12 cellular contexts compared by ENCODE assay signal in the genomic region with DNA sequence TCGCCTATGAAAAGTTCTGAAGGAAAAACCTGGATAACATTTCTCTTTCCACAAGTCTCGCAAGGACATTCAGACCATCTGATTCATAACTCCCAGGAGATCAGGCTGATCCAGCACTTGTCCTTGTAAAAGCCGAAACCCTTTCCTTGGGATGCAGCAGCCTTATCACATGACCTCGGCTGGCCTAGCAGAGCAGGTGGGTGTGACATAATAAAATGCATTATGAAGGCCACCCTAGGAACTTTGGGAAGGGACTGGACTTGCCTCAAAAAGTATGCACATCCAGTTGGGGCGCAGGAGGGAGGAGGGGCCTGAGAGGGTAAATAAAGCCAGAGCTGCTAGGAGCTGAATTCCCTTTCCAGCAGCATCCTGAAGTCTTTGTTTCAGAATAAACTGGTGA.
A peak's percentile ranks its signal among the peaks of the same experiment; 100 is the strongest.
DNase-seq lines count a peak whose midpoint lies in the region; TF ChIP-seq lines count a peak whose summit lies in the region.
"Had no signal": no experiment of that assay in that cellular context is flagged by ENCODE, and none has a peak within 500 bp of the region (broad histone marks: within the 10 kb centered on the region; RNA-seq: fewer than 3 reads in every experiment).

No MANE protein-coding gene starts in this region.

- no peaks in the 10 kb centered on the region for H3K79me2 ChIP-seq in neural progenitor cell (ENCODE audit: low read depth)

- H3K9me3 Mint-ChIP-seq in neural progenitor cell, result no peaks in the 10 kb centered on the region
- H3K9me3 Mint-ChIP-seq: T-cell had no signal

- H3K27ac ChIP-seq in SJCRH30 (no peak overlapping the region), neural progenitor cell (peak overlapping the region; percentile 11)
- H3K27ac ChIP-seq: ascending aorta had no signal

- peak overlapping the region; percentile 25 for H3K4me2 ChIP-seq in neural progenitor cell

- H2AFZ ChIP-seq in neural progenitor cell (replicated peaks), result peak overlapping the region; percentile 58

- peaks cover 22% of the 10 kb centered on the region for H3K4me1 Mint-ChIP-seq in neural progenitor cell
- H3K4me1 Mint-ChIP-seq: T-cell had no signal

- no peaks in the 10 kb centered on the region; the same call in 1 of the 2 replicates for H3K9me3 ChIP-seq in SJCRH30 (replicated peaks)
- no peaks in the 10 kb centered on the region for H3K9me3 ChIP-seq in neural progenitor cell (ENCODE audit: low read depth)
- H3K9me3 ChIP-seq: ascending aorta; BLaER1 treated with 17β-estradiol and CSF1 and Interleukin-3, amounts not matched to agents 10 nM and 100 nM had no signal

- H3K9ac ChIP-seq in neural progenitor cell, result no peak overlapping the region

- H3K36me3 Mint-ChIP-seq in neural progenitor cell, result no peaks in the 10 kb centered on the region
- H3K36me3 Mint-ChIP-seq: T-cell had no signal

- H3K36me3 ChIP-seq in SJCRH30 (no peaks in the 10 kb centered on the region), neural progenitor cell (no peaks in the 10 kb centered on the region)
- H3K36me3 ChIP-seq: ascending aorta; BLaER1 treated with 17β-estradiol and CSF1 and Interleukin-3, amounts not matched to agents 10 nM and 100 nM had no signal

- no peaks in the 10 kb centered on the region for H4K20me1 ChIP-seq in neural progenitor cell (ENCODE audit: low read depth)
- H4K20me1 ChIP-seq: BLaER1 treated with 17β-estradiol and CSF1 and Interleukin-3, amounts not matched to agents 10 nM and 100 nM had no signal

- TF ChIP-seq CTCF in fibroblast of mammary gland (conservative IDR thresholded peaks at IDR 0.05; ENCODE audit: control insufficient read depth, insufficient read depth, low read depth, low read length) (no peak), neural progenitor cell (IDR thresholded peaks at IDR 0.05) (no peak)

- DNase-seq in AG20443 (ENCODE audit: low spot score) (peak; percentile 51), SJCRH30 (peak; percentile 24 to 59), fibroblast of mammary gland (ENCODE audit: low read depth) (peak; percentile 94), neural progenitor cell (ENCODE audit: low spot score) (peak; percentile 40), NCI-H774 (lab: John Stamatoyannopoulos, UW) (no peak), NCI-H2196 treated with DMSO at 0.1 percent for 48 hours (lab: John Stamatoyannopoulos, UW; ENCODE audit: unreplicated experiment) (no peak), NCI-H1436 treated with DMSO at 0.1 percent for 48 hours (lab: John Stamatoyannopoulos, UW) (no peak)
- no peak for DNase-seq in activated CD4-positive, alpha-beta T cell treated with anti-CD3 and anti-CD28 coated beads, Interleukin-2, amount 50 U/mL, for 48 hours
- DNase-seq: stimulated activated CD4-positive, alpha-beta T cell treated with anti-CD3 and anti-CD28 coated beads, Interleukin-12 subunit alpha, Interleukin-12 subunit beta, amount 100 ng/mL, for 4 hours; T-cell had no signal

- no peak overlapping the region for H3K4me3 Mint-ChIP-seq in neural progenitor cell
- H3K4me3 Mint-ChIP-seq: T-cell had no signal

- H3K4me3 ChIP-seq in SJCRH30 (no peak overlapping the region), fibroblast of mammary gland (ENCODE audit: control insufficient read depth, low read depth, low read length) (no peak overlapping the region), neural progenitor cell (no peak overlapping the region)
- H3K4me3 ChIP-seq: ascending aorta had no signal

- peaks cover under 1% of the 10 kb centered on the region for H3K27me3 Mint-ChIP-seq in neural progenitor cell (ENCODE audit: insufficient read depth, low read depth)
- H3K27me3 Mint-ChIP-seq: T-cell had no signal

- no peaks in the 10 kb centered on the region; the same call in 1 of the 2 replicates for H3K27me3 ChIP-seq in SJCRH30
- no peaks in the 10 kb centered on the region for H3K27me3 ChIP-seq in neural progenitor cell
- H3K27me3 ChIP-seq: ascending aorta; BLaER1 treated with 17β-estradiol and CSF1 and Interleukin-3, amounts not matched to agents 10 nM and 100 nM had no signal

- H3K4me1 ChIP-seq in SJCRH30, result no peaks in the 10 kb centered on the region; the same call in 1 of the 2 replicates
- H3K4me1 ChIP-seq in neural progenitor cell, result peaks cover 16% of the 10 kb centered on the region

- H3F3A ChIP-seq in neural progenitor cell (ENCODE audit: low read depth), result no peaks in the 10 kb centered on the region

- H3K27ac Mint-ChIP-seq in neural progenitor cell, result no peak overlapping the region
- H3K27ac Mint-ChIP-seq: T-cell had no signal

Comparison
In these comparisons a context has a peak if more than half of its experiments do, and no peak if none do; other contexts are left out.
1. DNase-seq: peak in AG20443 (single experiment), SJCRH30 (2 of 2), fibroblast of mammary gland (single experiment) and neural progenitor cell (single experiment); none in NCI-H774 (single experiment), NCI-H2196 treated with DMSO at 0.1 percent for 48 hours (single experiment), NCI-H1436 treated with DMSO at 0.1 percent for 48 hours (single experiment) and activated CD4-positive, alpha-beta T cell treated with anti-CD3 and anti-CD28 coated beads, Interleukin-2, amount 50 U/mL, for 48 hours (0 of 2).